In genomic region chr3:54670269-54671000, GRCh38 we compare ENCODE assay signal across 22 cellular contexts.
DNase-seq lines count a peak whose midpoint lies in the region; ATAC-seq, FAIRE-seq and TF ChIP-seq lines count a peak whose summit lies in the region.
"Had no signal": no experiment of that assay in that cellular context is flagged by ENCODE, and none has a peak within 500 bp of the region (broad histone marks: within the 10 kb centered on the region; RNA-seq: fewer than 3 reads in every experiment).

No MANE protein-coding gene starts in this region.

- ATAC-seq in pancreas, result no peak
- ATAC-seq: activated CD4-positive, CD25-positive, alpha-beta regulatory T cell treated with anti-CD3 and anti-CD28 coated beads, Interleukin-2, amount 50 U/mL, for 24 hours; activated T-helper 17 cell treated with anti-CD3 and anti-CD28 coated beads, Interleukin-2, amount 50 U/mL, for 72 hours; natural killer cell; psoas muscle; stimulated activated memory B cell treated with anti-CD40 and anti-IgM and Interleukin-4, amounts not matched to agents 10 μg/mL and 1 μg/mL and 100 μg/mL, for 72 hours had no signal

- TF ChIP-seq CTCF in pancreas (IDR thresholded peaks at IDR 0.05), result no peak

- H3K36me3 ChIP-seq in NT2/D1 (ENCODE audit: insufficient read depth, insufficient read length, low read length) (no peaks in the 10 kb centered on the region), small intestine (ENCODE audit: control insufficient read depth in 2 of 2, insufficient read depth in 2 of 2, low read length in 2 of 2) (no peaks in the 10 kb centered on the region), pancreas (no peaks in the 10 kb centered on the region)
- H3K36me3 ChIP-seq: BLaER1, MG63, SJSA1, thoracic aorta had no signal

- no peak for FAIRE-seq in small intestine (lab: Jason Lieb, UNC)
- FAIRE-seq in pancreas (lab: Jason Lieb, UNC), result no peak
- FAIRE-seq: keratinocyte had no signal

- intact Hi-C loops in pancreas (cut with DNase I), result no loop called here

- H3K27me3 ChIP-seq in NT2/D1 (ENCODE audit: insufficient read depth, insufficient read length) (no peaks in the 10 kb centered on the region), small intestine (ENCODE audit: control insufficient read depth in 2 of 2, insufficient read depth in 2 of 2, low read length in 2 of 2) (no peaks in the 10 kb centered on the region), pancreas (no peaks in the 10 kb centered on the region)
- H3K27me3 ChIP-seq: BLaER1, MG63, SJSA1 had no signal

- WGBS in small intestine, 3 donors, result 20 to 52% (median 29%) methylated on average over 8 of the region's 8 CpGs
- WGBS in pancreas, 2 donors, result 59 to 65% methylated on average over 8 of the region's 8 CpGs

- DNase-seq in NCI-H1417 (lab: John Stamatoyannopoulos, UW) (peak in 2 of 3 experiments; percentile 43 to 75), NT2/D1 (ENCODE audit: low read depth, low spot score) (no peak), iPS DF 4.7 (ENCODE audit: extremely low read depth, low spot score) (peak; percentile 11), small intestine (peak; percentile 50), pancreas (no peak), 8988T (no peak)
- no peak for DNase-seq in stimulated activated CD4-positive, alpha-beta T cell treated with anti-CD3 and anti-CD28 coated beads, Interleukin-4, amount 100 ng/mL, for 24 hours
- no peak for DNase-seq in activated CD4-positive, alpha-beta T cell treated with anti-CD3 and anti-CD28 coated beads, Interleukin-2, amount 50 U/mL, for 4 hours
- DNase-seq: glutamatergic neuron; MG63; natural killer cell; NCI-H1930; NCI-H774; psoas muscle; stimulated activated CD4-positive, alpha-beta T cell treated with anti-CD3 and anti-CD28 coated beads, Interleukin-12 subunit alpha, Interleukin-12 subunit beta, amount 100 ng/mL, for 4 hours had no signal

- H3K4me3 ChIP-seq in NT2/D1 (ENCODE audit: insufficient read length, low read depth), result no peak overlapping the region
- no peak overlapping the region for H3K4me3 ChIP-seq in small intestine (ENCODE audit: low read depth in 1 of 2, low read length in 2 of 2)
- H3K4me3 ChIP-seq in pancreas, result no peak overlapping the region
- H3K4me3 ChIP-seq: BLaER1, MG63, psoas muscle, SJSA1, thoracic aorta had no signal

- no peak overlapping the region for H3K27ac ChIP-seq in small intestine (ENCODE audit: low read depth in 1 of 2, low read length in 1 of 2)
- H3K27ac ChIP-seq in pancreas, result no peak overlapping the region
- H3K27ac ChIP-seq: BLaER1, psoas muscle, SJSA1, thoracic aorta had no signal

- peak overlapping the region; percentile 17 for H3K9ac ChIP-seq in NT2/D1 (ENCODE audit: insufficient read length, low read depth)
- H3K9ac ChIP-seq: BLaER1 had no signal

- H3K9me3 ChIP-seq in NT2/D1 (ENCODE audit: insufficient read depth, low read length) (no peaks in the 10 kb centered on the region), small intestine (ENCODE audit: control insufficient read depth, low read depth) (no peaks in the 10 kb centered on the region), pancreas (no peaks in the 10 kb centered on the region)
- H3K9me3 ChIP-seq: BLaER1, MG63, psoas muscle, SJSA1, thoracic aorta had no signal

- H3K4me1 ChIP-seq in NT2/D1 (ENCODE audit: insufficient read depth, insufficient read length) (peaks cover 4% of the 10 kb centered on the region), small intestine (ENCODE audit: control insufficient read depth in 2 of 2, insufficient read depth in 1 of 2, low read depth in 1 of 2, low read length in 1 of 2) (no peaks in the 10 kb centered on the region), pancreas (no peaks in the 10 kb centered on the region)
- H3K4me1 ChIP-seq: psoas muscle, SJSA1 had no signal

Comparison
In these comparisons a context has a peak if more than half of its experiments do, and no peak if none do; other contexts are left out.
1. DNase-seq: peak in NCI-H1417 (2 of 3), iPS DF 4.7 (single experiment) and small intestine (single experiment); none in NT2/D1 (single experiment), stimulated activated CD4-positive, alpha-beta T cell treated with anti-CD3 and anti-CD28 coated beads, Interleukin-4, amount 100 ng/mL, for 24 hours (single experiment), activated CD4-positive, alpha-beta T cell treated with anti-CD3 and anti-CD28 coated beads, Interleukin-2, amount 50 U/mL, for 4 hours (0 of 2), pancreas (0 of 6) and 8988T (single experiment).